In the genomic region with DNA sequence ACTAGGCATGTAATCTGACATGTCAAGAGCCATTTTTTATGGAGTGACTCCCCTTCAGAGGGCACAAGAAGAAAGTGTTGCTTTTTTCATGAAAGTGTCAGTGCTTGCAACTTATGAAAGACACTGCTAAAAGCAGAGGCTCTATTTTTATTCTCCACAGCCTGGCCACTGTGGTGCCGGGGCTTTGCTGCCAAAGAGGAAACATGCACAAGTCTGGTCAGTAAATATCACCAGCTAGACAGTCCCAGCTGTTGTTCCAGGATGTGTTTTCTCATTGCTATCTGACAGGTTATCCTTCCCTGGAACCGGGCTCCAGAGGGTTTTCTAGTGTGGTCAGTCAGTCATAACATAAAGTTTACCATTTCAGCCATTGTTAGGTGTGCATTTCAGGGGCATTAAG, we compare ENCODE assay signal across 21 cellular contexts.
"Had no signal": no experiment of that assay in that cellular context is flagged by ENCODE, and none has a peak within 500 bp of the region (broad histone marks: within the 10 kb centered on the region; RNA-seq: fewer than 3 reads in every experiment).

No MANE protein-coding gene starts in this region.

- H3K27me3 ChIP-seq: cardiac muscle cell, esophagus muscularis mucosa, sigmoid colon, upper lobe of left lung had no signal

- H3K9me3 ChIP-seq: sigmoid colon, upper lobe of left lung had no signal

- DNase-seq: activated CD4-positive, alpha-beta memory T cell treated with anti-CD3 and anti-CD28 coated beads, Interleukin-2, amount 10 ng/mL, durations not matched to agents 7 days and 5 days; activated CD4-positive, alpha-beta T cell treated with anti-CD3 and anti-CD28 coated beads, Interleukin-2, amount 10 ng/mL, durations not matched to agents 24 days and 14 days; activated effector memory CD4-positive, alpha-beta T cell treated with anti-CD3 and anti-CD28 coated beads, Interleukin-2, amount 50 U/mL, for 16 hours; activated naive CD4-positive, alpha-beta T cell treated with anti-CD3 and anti-CD28 coated beads, Interleukin-2, amount 10 ng/mL, durations not matched to agents 7 days and 5 days; activated T-cell treated with anti-CD3 and anti-CD28 coated beads for 4 hours; effector memory CD8-positive, alpha-beta T cell; islet precursor cell; left cardiac atrium; mammary epithelial cell; midbrain; sigmoid colon; stimulated activated CD4-positive, alpha-beta T cell treated with anti-CD3 and anti-CD28 coated beads, Interleukin-2, amount 100 ng/mL, for 48 hours; stimulated activated naive CD4-positive, alpha-beta T cell treated with Interleukin-2 at 50 U/mL for 16 hours; T-cell; upper lobe of left lung had no signal

- H3K27ac ChIP-seq: cardiac muscle cell, esophagus muscularis mucosa, parathyroid adenoma, upper lobe of left lung, VCaP had no signal

- H3K36me3 ChIP-seq: cardiac muscle cell, esophagus muscularis mucosa, sigmoid colon, upper lobe of left lung had no signal

- H3K9ac ChIP-seq: parathyroid adenoma had no signal

- H3K79me2 ChIP-seq: parathyroid adenoma had no signal

- H3K4me3 ChIP-seq: cardiac muscle cell, esophagus muscularis mucosa, sigmoid colon, upper lobe of left lung had no signal

- ATAC-seq: activated CD4-positive, CD25-positive, alpha-beta regulatory T cell treated with anti-CD3 and anti-CD28 coated beads, Interleukin-2, amount 50 U/mL, for 24 hours; effector memory CD8-positive, alpha-beta T cell; SK-N-SH treated with all-trans-retinoic acid at 6 μM for 48 hours; T-cell had no signal

- H2AFZ ChIP-seq: parathyroid adenoma had no signal

- H3K4me1 ChIP-seq: parathyroid adenoma, upper lobe of left lung had no signal
